1 cellular context compared by ENCODE assay signal in genomic region chr12:132559652-132560420, GRCh38.
A peak's percentile ranks its signal among the peaks of the same experiment; 100 is the strongest.
TF ChIP-seq lines count a peak whose summit lies in the region.

No MANE protein-coding gene starts in this region.

TF ChIP-seq in K562, 482 proteins besides CTCF, POLR2A, EP300 and RAD21 (continued from another document and continues in another):
- peak; percentile 11 to 61 for TF ChIP-seq E2F6 (IDR thresholded peaks at IDR 0.05; ENCODE audit: borderline replicate concordance in 1 of 2, extremely low read depth in 1 of 2, insufficient read depth in 1 of 2, insufficient read length in 1 of 2, low read depth in 1 of 2, low read length in 1 of 2, poor library complexity in 1 of 2, severe bottlenecking in 1 of 2)
- TF ChIP-seq ATF4 (CRISPR knock-in tag; IDR thresholded peaks at IDR 0.05), result no peak
- no peak for TF ChIP-seq FOXP1 (CRISPR knock-in tag; IDR thresholded peaks at IDR 0.05)
- peak; percentile 67; the same call in 1 of the 2 replicates for TF ChIP-seq PHF8 (IDR thresholded peaks at IDR 0.05; ENCODE audit: borderline replicate concordance, low read length)
- TF ChIP-seq ETS1 (conservative IDR thresholded peaks at IDR 0.05; ENCODE audit: control insufficient read depth, low read depth, low read length), result 0 out of 2 replicates have a peak, but pooled peaks have one; percentile 39
- 0 out of 2 replicates have a peak, but pooled peaks have one; percentile 33 for TF ChIP-seq ZNF592 (IDR thresholded peaks at IDR 0.05)
- TF ChIP-seq CEBPB (tag; IDR thresholded peaks at IDR 0.05), result no peak
- TF ChIP-seq SMAD4 (CRISPR knock-in tag; conservative IDR thresholded peaks at IDR 0.05), result 0 out of 2 replicates have a peak, but pooled peaks have one; percentile 39
- peak; percentile 75 for TF ChIP-seq POLR2G (IDR thresholded peaks at IDR 0.05; ENCODE audit: low read depth, low read length)
- TF ChIP-seq SMARCE1 (IDR thresholded peaks at IDR 0.05), result no peak
- TF ChIP-seq CCNT2 (IDR thresholded peaks at IDR 0.05; ENCODE audit: borderline replicate concordance, extremely low read depth, insufficient read length, low read depth, low read length), result peak; percentile 24
- peak; percentile 95 for TF ChIP-seq VEZF1 (CRISPR knock-in tag; IDR thresholded peaks at IDR 0.05)
- TF ChIP-seq EGR1 (conservative IDR thresholded peaks at IDR 0.05), result peak; percentile 66
- peak; percentile 55; the same call in 1 of the 2 replicates for TF ChIP-seq CTBP1 (IDR thresholded peaks at IDR 0.05; ENCODE audit: borderline replicate concordance)
- TF ChIP-seq CBX1 (IDR thresholded peaks at IDR 0.05; ENCODE audit: low read depth), result peak; percentile 59; the same call in 1 of the 2 replicates
- TF ChIP-seq KAT8 (IDR thresholded peaks at IDR 0.05; ENCODE audit: low read depth), result no peak
- 0 out of 4 replicates have a peak, but pooled peaks of 1 of the 2 experiments have one; percentile 35 for TF ChIP-seq UBTF (IDR thresholded peaks at IDR 0.05; ENCODE audit: borderline replicate concordance in 1 of 2, low read depth in 2 of 2, low read length in 2 of 2)
- TF ChIP-seq MXD1 (CRISPR knock-in tag; IDR thresholded peaks at IDR 0.05; ENCODE audit: borderline replicate concordance, poor library complexity, severe bottlenecking), result no peak
- 0 out of 2 replicates have a peak, but pooled peaks have one; percentile 20 for TF ChIP-seq L3MBTL2 (IDR thresholded peaks at IDR 0.05)
- TF ChIP-seq RBBP5 (IDR thresholded peaks at IDR 0.05; ENCODE audit: borderline replicate concordance, insufficient read depth, low read length, poor library complexity, severe bottlenecking), result peak; percentile 38
- TF ChIP-seq THAP12 (CRISPR knock-in tag; IDR thresholded peaks at IDR 0.05), result 0 out of 2 replicates have a peak, but pooled peaks have one; percentile 49
- peak; percentile 64 for TF ChIP-seq CXXC5 (CRISPR knock-in tag; IDR thresholded peaks at IDR 0.05)
- TF ChIP-seq MLLT1 (IDR thresholded peaks at IDR 0.05), result peak in 1 of 2 experiments; percentile 95; a peak in 2 of 4 replicates
- no peak for TF ChIP-seq GATA2 (CRISPR knock-in tag; IDR thresholded peaks at IDR 0.05)
- TF ChIP-seq ZBTB8A (IDR thresholded peaks at IDR 0.05; ENCODE audit: partially characterized antibody), result no peak
- peak in 1 of 3 experiments; percentile 31 for TF ChIP-seq YY1 (IDR thresholded peaks at IDR 0.05; ENCODE audit: borderline replicate concordance in 1 of 3, control insufficient read depth in 1 of 3, extremely low read depth in 1 of 3, insufficient read depth in 3 of 3, insufficient read length in 1 of 3, insufficient replicate concordance in 2 of 3, low read depth in 1 of 3, low read length in 2 of 3)
- peak in 1 of 2 experiments; percentile 78; a peak in 1 of 4 replicates for TF ChIP-seq ZMIZ1 (IDR thresholded peaks at IDR 0.05; ENCODE audit: low read depth in 2 of 2, low read length in 2 of 2)
- peak; percentile 38 for TF ChIP-seq SAP30 (IDR thresholded peaks at IDR 0.05; ENCODE audit: borderline replicate concordance, insufficient read depth, low read depth, low read length, poor library complexity, severe bottlenecking)
- TF ChIP-seq BCOR (IDR thresholded peaks at IDR 0.05), result peak; percentile 97
- peak; percentile 27 for TF ChIP-seq PHF20 (IDR thresholded peaks at IDR 0.05; ENCODE audit: partially characterized antibody)
